In the genomic region with DNA sequence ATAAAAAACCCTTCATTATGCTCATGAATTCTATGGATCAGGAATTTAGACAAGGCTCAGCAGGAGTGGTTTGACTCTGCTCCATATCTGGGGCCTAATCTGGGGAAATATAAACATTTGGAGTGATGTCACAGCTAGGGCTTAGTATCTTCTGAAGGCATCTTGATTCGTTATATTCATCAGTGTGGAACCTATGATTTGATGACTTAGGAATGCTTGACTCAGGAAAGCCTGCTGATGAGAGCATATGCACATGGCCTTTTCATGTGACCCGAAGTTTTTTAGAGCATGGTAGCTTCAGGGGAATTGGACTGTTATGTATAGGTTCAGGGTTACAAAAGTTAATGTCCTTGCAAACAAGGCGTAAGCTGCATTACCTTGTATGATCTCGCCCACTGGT, we compare ENCODE assay signal across 16 cellular contexts.
DNase-seq lines count a peak whose midpoint lies in the region; ATAC-seq and TF ChIP-seq lines count a peak whose summit lies in the region.
"Had no signal": no experiment of that assay in that cellular context is flagged by ENCODE, and none has a peak within 500 bp of the region (broad histone marks: within the 10 kb centered on the region; RNA-seq: fewer than 3 reads in every experiment).

No MANE protein-coding gene starts in this region.

- H4K20me1 ChIP-seq in PC-3 (ENCODE audit: low read length): no peaks in the 10 kb centered on the region
- H4K20me1 ChIP-seq in Karpas-422 (ENCODE audit: insufficient read depth, low read depth, low read length): no peaks in the 10 kb centered on the region

- H3K9ac ChIP-seq in PC-3 (ENCODE audit: low read length) (no peak overlapping the region), Karpas-422 (ENCODE audit: low read length) (no peak overlapping the region)
- H3K9ac ChIP-seq: neural progenitor cell had no signal

- no peak for ATAC-seq in PC-3
- peak; percentile 84 for ATAC-seq in esophagus mucosa
- ATAC-seq: stimulated activated naive B cell treated with anti-CD40 and anti-IgM and Interleukin-4, amounts not matched to agents 10 μg/mL and 1 μg/mL and 100 μg/mL, for 72 hours had no signal

- no peak overlapping the region for H3K27ac ChIP-seq in PC-3 (ENCODE audit: low read length)
- no peak overlapping the region for H3K27ac ChIP-seq in Karpas-422 (ENCODE audit: low read length)
- H3K27ac ChIP-seq: body of pancreas, neural progenitor cell had no signal

- CTCF ChIA-PET in PC-3 (lab: Charles Lee): no interaction called here

- TF ChIP-seq CTCF in PC-3 (conservative IDR thresholded peaks at IDR 0.05; ENCODE audit: low read depth, low read length): no peak

- H3K9me3 ChIP-seq in PC-3 (ENCODE audit: low read length) (peaks cover 15% of the 10 kb centered on the region; the same call in 1 of the 2 replicates), Karpas-422 (ENCODE audit: low read length) (no peaks in the 10 kb centered on the region)
- H3K9me3 ChIP-seq: body of pancreas had no signal

- H3K4me1 ChIP-seq in PC-3 (ENCODE audit: insufficient read depth, low read length): no peaks in the 10 kb centered on the region
- H3K4me1 ChIP-seq in Karpas-422 (ENCODE audit: low read length): no peaks in the 10 kb centered on the region
- H3K4me1 ChIP-seq: neural progenitor cell had no signal

- no peak overlapping the region for H3K4me2 ChIP-seq in PC-3 (ENCODE audit: low read length)
- no peak overlapping the region for H3K4me2 ChIP-seq in Karpas-422 (ENCODE audit: low read depth, low read length, poor library complexity, severe bottlenecking)
- H3K4me2 ChIP-seq: neural progenitor cell had no signal

- POLR2A ChIA-PET in PC-3 (lab: Charles Lee; ENCODE audit: unreplicated experiment): no interaction called here

- H3F3A ChIP-seq in PC-3 (ENCODE audit: low read length, unreplicated experiment): no peaks in the 10 kb centered on the region

- H3K27me3 ChIP-seq in PC-3 (ENCODE audit: low read length): no peaks in the 10 kb centered on the region
- H3K27me3 ChIP-seq in Karpas-422 (ENCODE audit: low read length): no peaks in the 10 kb centered on the region
- H3K27me3 ChIP-seq: body of pancreas, neural progenitor cell had no signal

- DNase-seq in EL: peak; percentile 88
- DNase-seq in PC-3: peak; percentile 2
- peak; percentile 65 for DNase-seq in non-pigmented ciliary epithelial cell (ENCODE audit: low read depth)
- no peak for DNase-seq in Karpas-422
- DNase-seq in amygdala (lab: John Stamatoyannopoulos, UW): no peak
- DNase-seq in NK-92 treated with Interleukin-12 subunit alpha and Interleukin-12 subunit beta, amount 100 ng/mL, for 24 hours (lab: John Stamatoyannopoulos, UW): no peak
- DNase-seq in HuH-7 (ENCODE audit: low spot score): no peak
- DNase-seq: activated CD4-positive, alpha-beta T cell treated with anti-CD3 and anti-CD28 coated beads for 48 hours; activated CD8-positive, alpha-beta memory T cell treated with anti-CD3 and anti-CD28 coated beads, Interleukin-2, amount 50 U/mL, for 48 hours; activated naive CD4-positive, alpha-beta T cell; NCI-H1694; NCI-H345; stimulated activated naive B cell treated with anti-CD40 and anti-IgM and Interleukin-4, amounts not matched to agents 10 μg/mL and 1 μg/mL and 100 μg/mL, for 72 hours had no signal

- no peaks in the 10 kb centered on the region for H3K79me2 ChIP-seq in PC-3 (ENCODE audit: low read length)
- no peaks in the 10 kb centered on the region for H3K79me2 ChIP-seq in Karpas-422 (ENCODE audit: low read length)

- BruUV-seq in PC-3 (replicated peaks; lab: Mats Ljungman, UMichigan): no TSS peak

- H3K36me3 ChIP-seq in PC-3 (ENCODE audit: low read depth, low read length) (no peaks in the 10 kb centered on the region), Karpas-422 (ENCODE audit: insufficient read depth, low read length) (no peaks in the 10 kb centered on the region)
- H3K36me3 ChIP-seq: neural progenitor cell had no signal

- H3K4me3 ChIP-seq in PC-3 (ENCODE audit: low read length) (no peak overlapping the region), Karpas-422 (ENCODE audit: low read length) (no peak overlapping the region)
- H3K4me3 ChIP-seq: body of pancreas, neural progenitor cell had no signal

- H3K9me2 ChIP-seq in PC-3 (replicated peaks; ENCODE audit: low read length) (no peaks in the 10 kb centered on the region), Karpas-422 (replicated peaks; ENCODE audit: insufficient read depth, low read length) (no peaks in the 10 kb centered on the region)

- H2AFZ ChIP-seq in PC-3 (ENCODE audit: low read length) (no peak overlapping the region), Karpas-422 (ENCODE audit: low read length) (no peak overlapping the region)
- H2AFZ ChIP-seq: neural progenitor cell had no signal

- intact Hi-C loops in PC-3 (cut with micrococcal nuclease): no loop called here

Comparison
In these comparisons a context has a peak if more than half of its experiments do, and no peak if none do; other contexts are left out.
1. DNase-seq: peak in EL (single experiment), PC-3 (single experiment) and non-pigmented ciliary epithelial cell (single experiment); none in Karpas-422 (single experiment), amygdala (0 of 56), NK-92 treated with Interleukin-12 subunit alpha and Interleukin-12 subunit beta, amount 100 ng/mL, for 24 hours (single experiment) and HuH-7 (single experiment).